Comparison of ENCODE assay signal across 11 cellular contexts in the genomic region with DNA sequence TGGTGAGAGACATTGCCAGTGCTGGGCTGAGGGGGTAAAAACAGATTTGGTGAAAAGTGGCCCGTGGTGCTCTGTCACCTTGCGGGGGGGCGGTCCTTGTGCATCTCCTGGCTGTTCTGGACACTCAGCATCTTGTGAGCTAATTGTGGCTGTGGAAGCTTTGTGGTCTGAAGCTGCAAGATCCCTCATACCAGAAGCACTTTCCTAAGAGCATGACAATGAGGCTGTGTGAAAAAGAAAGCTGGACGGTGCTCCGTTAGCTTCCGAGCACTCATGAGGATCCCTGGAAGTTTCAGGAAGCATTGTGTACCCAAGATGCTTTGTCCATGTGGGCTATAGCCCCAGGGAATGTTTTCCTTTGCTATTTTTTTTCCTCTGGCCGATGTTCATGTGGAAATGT.
"Had no signal": no experiment of that assay in that cellular context is flagged by ENCODE, and none has a peak within 500 bp of the region (broad histone marks: within the 10 kb centered on the region; RNA-seq: fewer than 3 reads in every experiment).

No MANE protein-coding gene starts in this region.

- ATAC-seq: SK-N-SH treated with all-trans-retinoic acid at 6 μM for 48 hours, T-cell, WTC11 had no signal

- DNase-seq: activated CD4-positive, alpha-beta T cell treated with anti-CD3 and anti-CD28 coated beads, Interleukin-2, amount 50 U/mL, for 1 hour; activated naive CD4-positive, alpha-beta T cell treated with anti-CD3 and anti-CD28 coated beads, Interleukin-2, amount 10 ng/mL, durations not matched to agents 7 days and 5 days; adrenal gland; lower lobe of right lung; stimulated activated naive B cell treated with anti-CD40 and anti-IgM and Interleukin-4, amounts not matched to agents 10 μg/mL and 1 μg/mL and 100 μg/mL, for 72 hours; T-cell; transverse colon had no signal

- H3K4me1 ChIP-seq: adrenal gland, transverse colon had no signal

- H3K36me3 ChIP-seq: adrenal gland, transverse colon had no signal

- H3K27me3 ChIP-seq: adrenal gland, transverse colon had no signal

- H3K9me3 ChIP-seq: adrenal gland, lower lobe of right lung, transverse colon had no signal

- H3K4me1 Mint-ChIP-seq: activated naive CD4-positive, alpha-beta T cell treated with anti-CD3 and anti-CD28 coated beads, Interleukin-2, amount 10 ng/mL, durations not matched to agents 7 days and 5 days had no signal

- H3K27me3 Mint-ChIP-seq: natural killer cell treated with Interleukin-12 subunit alpha and Interleukin-12 subunit beta and Interleukin-15 and Interleukin-18, amount 100 ng/mL, for 72 hours had no signal

- H3K36me3 Mint-ChIP-seq: natural killer cell treated with Interleukin-12 subunit alpha and Interleukin-12 subunit beta and Interleukin-15 and Interleukin-18, amount 100 ng/mL, for 72 hours; T-cell had no signal

- H3K4me3 Mint-ChIP-seq: activated naive CD4-positive, alpha-beta T cell treated with anti-CD3 and anti-CD28 coated beads, Interleukin-2, amount 10 ng/mL, durations not matched to agents 7 days and 5 days; natural killer cell treated with Interleukin-12 subunit alpha and Interleukin-12 subunit beta and Interleukin-15 and Interleukin-18, amount 100 ng/mL, for 72 hours; stimulated activated naive B cell treated with anti-CD40 and anti-IgM and Interleukin-4, amounts not matched to agents 10 μg/mL and 1 μg/mL and 100 μg/mL, for 72 hours; T-cell; WTC11 had no signal

- H3K27ac ChIP-seq: adrenal gland, lower lobe of right lung, parathyroid adenoma, transverse colon had no signal

- H3K4me3 ChIP-seq: adrenal gland, lower lobe of right lung, transverse colon had no signal

- H3K27ac Mint-ChIP-seq: activated naive CD4-positive, alpha-beta T cell treated with anti-CD3 and anti-CD28 coated beads, Interleukin-2, amount 10 ng/mL, durations not matched to agents 7 days and 5 days; natural killer cell treated with Interleukin-12 subunit alpha and Interleukin-12 subunit beta and Interleukin-15 and Interleukin-18, amount 100 ng/mL, for 72 hours; stimulated activated naive B cell treated with anti-CD40 and anti-IgM and Interleukin-4, amounts not matched to agents 10 μg/mL and 1 μg/mL and 100 μg/mL, for 72 hours; T-cell; WTC11 had no signal
